Comparison of ENCODE assay signal across 1 cellular context in the genomic region with DNA sequence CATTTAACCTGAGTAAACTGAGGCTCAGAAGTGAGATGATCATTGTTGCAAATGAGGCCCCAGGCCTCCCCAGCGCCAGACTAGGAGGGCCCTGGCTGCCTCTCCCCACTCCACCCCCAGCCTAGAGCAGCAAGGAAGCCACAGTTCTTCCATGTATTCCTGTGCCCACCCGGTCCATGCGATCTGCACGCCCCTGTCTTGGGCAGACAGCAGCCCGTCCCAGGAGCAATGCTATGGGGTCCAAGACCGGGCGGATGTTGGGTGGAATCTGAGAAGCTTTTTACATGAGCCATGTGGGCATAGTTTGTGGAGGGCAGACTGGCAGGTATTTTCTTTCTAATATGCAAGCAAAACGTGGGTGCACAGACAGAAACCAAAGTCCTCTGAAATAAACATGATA.
TF ChIP-seq lines count a peak whose summit lies in the region.

No MANE protein-coding gene starts in this region.

TF ChIP-seq in HepG2, 621 proteins besides CTCF, POLR2A, EP300 and RAD21:
- TF ChIP-seq MBNL3 (CRISPR knock-in tag; conservative IDR thresholded peaks at IDR 0.05) (no peak), REXO4 (CRISPR knock-in tag; IDR thresholded peaks at IDR 0.05; ENCODE audit: borderline replicate concordance) (no peak)
- TF ChIP-seq, protein P1, sequence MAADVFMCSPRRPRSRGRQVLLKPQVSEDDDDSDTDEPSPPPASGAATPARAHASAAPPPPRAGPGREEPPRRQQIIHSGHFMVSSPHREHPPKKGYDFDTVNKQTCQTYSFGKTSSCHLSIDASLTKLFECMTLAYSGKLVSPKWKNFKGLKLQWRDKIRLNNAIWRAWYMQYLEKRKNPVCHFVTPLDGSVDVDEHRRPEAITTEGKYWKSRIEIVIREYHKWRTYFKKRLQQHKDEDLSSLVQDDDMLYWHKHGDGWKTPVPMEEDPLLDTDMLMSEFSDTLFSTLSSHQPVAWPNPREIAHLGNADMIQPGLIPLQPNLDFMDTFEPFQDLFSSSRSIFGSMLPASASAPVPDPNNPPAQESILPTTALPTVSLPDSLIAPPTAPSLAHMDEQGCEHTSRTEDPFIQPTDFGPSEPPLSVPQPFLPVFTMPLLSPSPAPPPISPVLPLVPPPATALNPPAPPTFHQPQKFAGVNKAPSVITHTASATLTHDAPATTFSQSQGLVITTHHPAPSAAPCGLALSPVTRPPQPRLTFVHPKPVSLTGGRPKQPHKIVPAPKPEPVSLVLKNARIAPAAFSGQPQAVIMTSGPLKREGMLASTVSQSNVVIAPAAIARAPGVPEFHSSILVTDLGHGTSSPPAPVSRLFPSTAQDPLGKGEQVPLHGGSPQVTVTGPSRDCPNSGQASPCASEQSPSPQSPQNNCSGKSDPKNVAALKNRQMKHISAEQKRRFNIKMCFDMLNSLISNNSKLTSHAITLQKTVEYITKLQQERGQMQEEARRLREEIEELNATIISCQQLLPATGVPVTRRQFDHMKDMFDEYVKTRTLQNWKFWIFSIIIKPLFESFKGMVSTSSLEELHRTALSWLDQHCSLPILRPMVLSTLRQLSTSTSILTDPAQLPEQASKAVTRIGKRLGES (CRISPR knock-in tag; IDR thresholded peaks at IDR 0.05; ENCODE audit: borderline replicate concordance), result no peak
- TF ChIP-seq, protein P2, sequence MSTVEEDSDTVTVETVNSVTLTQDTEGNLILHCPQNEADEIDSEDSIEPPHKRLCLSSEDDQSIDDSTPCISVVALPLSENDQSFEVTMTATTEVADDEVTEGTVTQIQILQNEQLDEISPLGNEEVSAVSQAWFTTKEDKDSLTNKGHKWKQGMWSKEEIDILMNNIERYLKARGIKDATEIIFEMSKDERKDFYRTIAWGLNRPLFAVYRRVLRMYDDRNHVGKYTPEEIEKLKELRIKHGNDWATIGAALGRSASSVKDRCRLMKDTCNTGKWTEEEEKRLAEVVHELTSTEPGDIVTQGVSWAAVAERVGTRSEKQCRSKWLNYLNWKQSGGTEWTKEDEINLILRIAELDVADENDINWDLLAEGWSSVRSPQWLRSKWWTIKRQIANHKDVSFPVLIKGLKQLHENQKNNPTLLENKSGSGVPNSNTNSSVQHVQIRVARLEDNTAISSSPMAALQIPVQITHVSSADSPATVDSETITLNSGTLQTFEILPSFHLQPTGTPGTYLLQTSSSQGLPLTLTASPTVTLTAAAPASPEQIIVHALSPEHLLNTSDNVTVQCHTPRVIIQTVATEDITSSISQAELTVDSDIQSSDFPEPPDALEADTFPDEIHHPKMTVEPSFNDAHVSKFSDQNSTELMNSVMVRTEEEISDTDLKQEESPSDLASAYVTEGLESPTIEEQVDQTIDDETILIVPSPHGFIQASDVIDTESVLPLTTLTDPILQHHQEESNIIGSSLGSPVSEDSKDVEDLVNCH (CRISPR knock-in tag; IDR thresholded peaks at IDR 0.05), result no peak
- TF ChIP-seq, protein P3, sequence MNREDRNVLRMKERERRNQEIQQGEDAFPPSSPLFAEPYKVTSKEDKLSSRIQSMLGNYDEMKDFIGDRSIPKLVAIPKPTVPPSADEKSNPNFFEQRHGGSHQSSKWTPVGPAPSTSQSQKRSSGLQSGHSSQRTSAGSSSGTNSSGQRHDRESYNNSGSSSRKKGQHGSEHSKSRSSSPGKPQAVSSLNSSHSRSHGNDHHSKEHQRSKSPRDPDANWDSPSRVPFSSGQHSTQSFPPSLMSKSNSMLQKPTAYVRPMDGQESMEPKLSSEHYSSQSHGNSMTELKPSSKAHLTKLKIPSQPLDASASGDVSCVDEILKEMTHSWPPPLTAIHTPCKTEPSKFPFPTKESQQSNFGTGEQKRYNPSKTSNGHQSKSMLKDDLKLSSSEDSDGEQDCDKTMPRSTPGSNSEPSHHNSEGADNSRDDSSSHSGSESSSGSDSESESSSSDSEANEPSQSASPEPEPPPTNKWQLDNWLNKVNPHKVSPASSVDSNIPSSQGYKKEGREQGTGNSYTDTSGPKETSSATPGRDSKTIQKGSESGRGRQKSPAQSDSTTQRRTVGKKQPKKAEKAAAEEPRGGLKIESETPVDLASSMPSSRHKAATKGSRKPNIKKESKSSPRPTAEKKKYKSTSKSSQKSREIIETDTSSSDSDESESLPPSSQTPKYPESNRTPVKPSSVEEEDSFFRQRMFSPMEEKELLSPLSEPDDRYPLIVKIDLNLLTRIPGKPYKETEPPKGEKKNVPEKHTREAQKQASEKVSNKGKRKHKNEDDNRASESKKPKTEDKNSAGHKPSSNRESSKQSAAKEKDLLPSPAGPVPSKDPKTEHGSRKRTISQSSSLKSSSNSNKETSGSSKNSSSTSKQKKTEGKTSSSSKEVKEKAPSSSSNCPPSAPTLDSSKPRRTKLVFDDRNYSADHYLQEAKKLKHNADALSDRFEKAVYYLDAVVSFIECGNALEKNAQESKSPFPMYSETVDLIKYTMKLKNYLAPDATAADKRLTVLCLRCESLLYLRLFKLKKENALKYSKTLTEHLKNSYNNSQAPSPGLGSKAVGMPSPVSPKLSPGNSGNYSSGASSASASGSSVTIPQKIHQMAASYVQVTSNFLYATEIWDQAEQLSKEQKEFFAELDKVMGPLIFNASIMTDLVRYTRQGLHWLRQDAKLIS (CRISPR knock-in tag; IDR thresholded peaks at IDR 0.05), result no peak
- TF ChIP-seq, protein P4, sequence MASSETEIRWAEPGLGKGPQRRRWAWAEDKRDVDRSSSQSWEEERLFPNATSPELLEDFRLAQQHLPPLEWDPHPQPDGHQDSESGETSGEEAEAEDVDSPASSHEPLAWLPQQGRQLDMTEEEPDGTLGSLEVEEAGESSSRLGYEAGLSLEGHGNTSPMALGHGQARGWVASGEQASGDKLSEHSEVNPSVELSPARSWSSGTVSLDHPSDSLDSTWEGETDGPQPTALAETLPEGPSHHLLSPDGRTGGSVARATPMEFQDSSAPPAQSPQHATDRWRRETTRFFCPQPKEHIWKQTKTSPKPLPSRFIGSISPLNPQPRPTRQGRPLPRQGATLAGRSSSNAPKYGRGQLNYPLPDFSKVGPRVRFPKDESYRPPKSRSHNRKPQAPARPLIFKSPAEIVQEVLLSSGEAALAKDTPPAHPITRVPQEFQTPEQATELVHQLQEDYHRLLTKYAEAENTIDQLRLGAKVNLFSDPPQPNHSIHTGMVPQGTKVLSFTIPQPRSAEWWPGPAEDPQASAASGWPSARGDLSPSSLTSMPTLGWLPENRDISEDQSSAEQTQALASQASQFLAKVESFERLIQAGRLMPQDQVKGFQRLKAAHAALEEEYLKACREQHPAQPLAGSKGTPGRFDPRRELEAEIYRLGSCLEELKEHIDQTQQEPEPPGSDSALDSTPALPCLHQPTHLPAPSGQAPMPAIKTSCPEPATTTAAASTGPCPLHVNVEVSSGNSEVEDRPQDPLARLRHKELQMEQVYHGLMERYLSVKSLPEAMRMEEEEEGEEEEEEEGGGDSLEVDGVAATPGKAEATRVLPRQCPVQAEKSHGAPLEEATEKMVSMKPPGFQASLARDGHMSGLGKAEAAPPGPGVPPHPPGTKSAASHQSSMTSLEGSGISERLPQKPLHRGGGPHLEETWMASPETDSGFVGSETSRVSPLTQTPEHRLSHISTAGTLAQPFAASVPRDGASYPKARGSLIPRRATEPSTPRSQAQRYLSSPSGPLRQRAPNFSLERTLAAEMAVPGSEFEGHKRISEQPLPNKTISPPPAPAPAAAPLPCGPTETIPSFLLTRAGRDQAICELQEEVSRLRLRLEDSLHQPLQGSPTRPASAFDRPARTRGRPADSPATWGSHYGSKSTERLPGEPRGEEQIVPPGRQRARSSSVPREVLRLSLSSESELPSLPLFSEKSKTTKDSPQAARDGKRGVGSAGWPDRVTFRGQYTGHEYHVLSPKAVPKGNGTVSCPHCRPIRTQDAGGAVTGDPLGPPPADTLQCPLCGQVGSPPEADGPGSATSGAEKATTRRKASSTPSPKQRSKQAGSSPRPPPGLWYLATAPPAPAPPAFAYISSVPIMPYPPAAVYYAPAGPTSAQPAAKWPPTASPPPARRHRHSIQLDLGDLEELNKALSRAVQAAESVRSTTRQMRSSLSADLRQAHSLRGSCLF (CRISPR knock-in tag; IDR thresholded peaks at IDR 0.05; ENCODE audit: borderline replicate concordance), result no peak
TF ChIP-seq in HepG2: peak in this region for 0.
